3 cellular contexts compared by ENCODE assay signal in genomic region chr4:91422011-91422410, GRCh38.
TF ChIP-seq lines count a peak whose summit lies in the region.

No MANE protein-coding gene starts in this region.

TF ChIP-seq in HepG2, 621 proteins besides CTCF, POLR2A, EP300 and RAD21 (continues in another document):
- peak; percentile 78 to 88; a peak in 3 of 4 replicates for TF ChIP-seq MAFK (conservative IDR thresholded peaks at IDR 0.05 in 1 of 2, IDR thresholded peaks at IDR 0.05 in 1 of 2; ENCODE audit: low read length in 2 of 2)
- TF ChIP-seq ZNF253 (CRISPR knock-in tag; IDR thresholded peaks at IDR 0.05; ENCODE audit: borderline replicate concordance) = no peak
- no peak for TF ChIP-seq FIP1L1 (IDR thresholded peaks at IDR 0.05; ENCODE audit: borderline replicate concordance, insufficient read depth, low read depth, low read length)
- TF ChIP-seq ZBTB37 (CRISPR knock-in tag; IDR thresholded peaks at IDR 0.05) = no peak
- TF ChIP-seq, protein P1, sequence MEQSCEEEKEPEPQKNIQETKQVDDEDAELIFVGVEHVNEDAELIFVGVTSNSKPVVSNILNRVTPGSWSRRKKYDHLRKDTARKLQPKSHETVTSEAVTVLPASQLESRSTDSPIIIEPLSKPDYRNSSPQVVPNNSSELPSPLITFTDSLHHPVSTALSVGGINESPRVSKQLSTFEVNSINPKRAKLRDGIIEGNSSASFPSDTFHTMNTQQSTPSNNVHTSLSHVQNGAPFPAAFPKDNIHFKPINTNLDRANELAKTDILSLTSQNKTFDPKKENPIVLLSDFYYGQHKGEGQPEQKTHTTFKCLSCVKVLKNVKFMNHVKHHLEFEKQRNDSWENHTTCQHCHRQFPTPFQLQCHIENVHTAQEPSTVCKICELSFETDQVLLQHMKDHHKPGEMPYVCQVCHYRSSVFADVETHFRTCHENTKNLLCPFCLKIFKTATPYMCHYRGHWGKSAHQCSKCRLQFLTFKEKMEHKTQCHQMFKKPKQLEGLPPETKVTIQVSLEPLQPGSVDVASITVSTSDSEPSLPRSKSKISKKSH (CRISPR knock-in tag; IDR thresholded peaks at IDR 0.05; ENCODE audit: borderline replicate concordance) = no peak

TF ChIP-seq in IMR-90, 13 proteins besides CTCF, POLR2A, EP300 and RAD21:
- peak; percentile 79 for TF ChIP-seq MAFK (IDR thresholded peaks at IDR 0.05; ENCODE audit: low read depth, low read length)
- TF ChIP-seq USF2 (IDR thresholded peaks at IDR 0.05; ENCODE audit: low read depth, low read length) = no peak

TF ChIP-seq in H1, 55 proteins besides CTCF, POLR2A, EP300 and RAD21:
- no peak for TF ChIP-seq HDAC2 (IDR thresholded peaks at IDR 0.05; ENCODE audit: borderline replicate concordance in 1 of 2, low read depth in 2 of 2, low read length in 2 of 2)
- TF ChIP-seq TBP (IDR thresholded peaks at IDR 0.05; ENCODE audit: low read depth, low read length) = no peak
- no peak for TF ChIP-seq TCF12 (IDR thresholded peaks at IDR 0.05; ENCODE audit: low read depth, low read length)
- no peak for TF ChIP-seq NANOG (IDR thresholded peaks at IDR 0.05; ENCODE audit: insufficient read depth, low read depth, low read length, poor library complexity, severe bottlenecking)
- TF ChIP-seq CBX8 (IDR thresholded peaks at IDR 0.05; ENCODE audit: borderline replicate concordance, low read depth, low read length) = no peak
- no peak for TF ChIP-seq RNF2 (IDR thresholded peaks at IDR 0.05; ENCODE audit: borderline replicate concordance, low read depth, low read length, missing control alignments, poor library complexity, severe bottlenecking)
- TF ChIP-seq PHF8 (conservative IDR thresholded peaks at IDR 0.05; ENCODE audit: low read depth, low read length) = no peak
- no peak for TF ChIP-seq SRF (IDR thresholded peaks at IDR 0.05; ENCODE audit: low read depth, low read length)
- no peak for TF ChIP-seq ATF3 (IDR thresholded peaks at IDR 0.05; ENCODE audit: insufficient read depth, low read depth, low read length)
- no peak for TF ChIP-seq CHD2 (IDR thresholded peaks at IDR 0.05; ENCODE audit: low read length)
- TF ChIP-seq ZNF274 (IDR thresholded peaks at IDR 0.05; ENCODE audit: borderline replicate concordance, extremely low read depth, low read length) = no peak
- TF ChIP-seq SAP30 (IDR thresholded peaks at IDR 0.05; ENCODE audit: insufficient read depth, insufficient replicate concordance, low read length) = no peak
- no peak for TF ChIP-seq E2F6 (IDR thresholded peaks at IDR 0.05)
- TF ChIP-seq TAF1 (IDR thresholded peaks at IDR 0.05; ENCODE audit: low read depth, low read length) = no peak
- TF ChIP-seq HDAC6 (IDR thresholded peaks at IDR 0.05; ENCODE audit: low read depth, low read length) = no peak
- no peak for TF ChIP-seq CEBPB (IDR thresholded peaks at IDR 0.05; ENCODE audit: low read depth, low read length)
- no peak for TF ChIP-seq ATF2 (IDR thresholded peaks at IDR 0.05; ENCODE audit: low read length)
- no peak for TF ChIP-seq GTF2F1 (IDR thresholded peaks at IDR 0.05; ENCODE audit: borderline replicate concordance, low read depth, low read length)
- no peak for TF ChIP-seq POU5F1 (IDR thresholded peaks at IDR 0.05; ENCODE audit: low read depth, low read length)
